ENCODE assay signal across 10 cellular contexts in the genomic region with DNA sequence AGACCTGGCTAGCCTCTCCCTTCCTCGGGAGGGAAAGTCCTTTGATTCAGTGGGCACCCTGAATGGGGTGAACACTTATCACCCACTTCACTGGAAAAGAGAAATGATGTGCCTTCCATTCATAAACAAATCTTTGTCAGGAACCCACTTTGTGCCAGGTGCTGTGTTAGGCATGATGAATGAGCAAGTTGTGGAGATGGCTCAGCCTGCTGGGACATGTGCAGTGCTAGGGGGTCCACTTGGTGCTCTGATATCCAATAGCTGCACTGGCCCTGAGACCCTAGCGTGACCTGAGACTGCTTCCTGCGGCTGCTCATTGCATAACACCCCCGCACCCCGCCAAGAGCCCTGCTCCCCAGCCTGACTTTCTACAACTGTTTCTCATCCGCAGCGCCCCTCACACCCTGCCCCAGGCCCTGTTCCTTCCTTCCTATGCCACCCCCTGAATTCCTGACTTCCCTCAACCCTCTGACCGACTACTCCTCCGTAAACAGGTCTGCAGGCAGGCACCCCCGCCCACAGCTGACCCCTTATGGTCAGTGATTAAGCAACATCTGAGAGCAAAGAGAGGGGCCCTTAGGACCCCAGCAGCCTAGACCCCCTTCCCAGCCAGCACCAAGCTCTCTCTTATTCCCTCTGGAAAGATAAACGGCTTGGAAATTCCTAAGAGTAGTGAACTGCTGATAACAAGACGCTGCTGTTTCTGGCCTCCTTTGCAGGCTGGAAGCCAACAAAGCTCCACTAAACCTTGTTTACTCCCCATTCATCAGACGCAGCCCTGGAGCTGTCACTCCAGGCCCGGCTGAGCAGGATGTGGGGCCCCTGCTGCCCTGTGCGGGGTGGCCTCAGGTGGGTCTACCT. TPM values are rescaled to one million over a fixed set of nuclear protein-coding genes. Genes with fewer than 3 reads are reported as not detected.
DNase-seq lines count a peak whose midpoint lies in the region; TF ChIP-seq lines count a peak whose summit lies in the region.
"Had no signal": no experiment of that assay in that cellular context is flagged by ENCODE, and none has a peak within 500 bp of the region (broad histone marks: within the 10 kb centered on the region; RNA-seq: fewer than 3 reads in every experiment).

No MANE protein-coding gene starts in this region.

- peak; percentile 17 for DNase-seq in NCI-H1092 treated with DMSO at 0.1 percent for 48 hours (lab: John Stamatoyannopoulos, UW)
- no peak for DNase-seq in NCI-H1092 (lab: John Stamatoyannopoulos, UW)
- peak; percentile 48 for DNase-seq in foreskin melanocyte
- DNase-seq in neuronal stem cell (ENCODE audit: low spot score) = no peak
- DNase-seq in uterus = peak; percentile 78 to 84
- no peak for DNase-seq in NCI-H82 treated with DMSO at 0.1 percent for 48 hours (lab: John Stamatoyannopoulos, UW; ENCODE audit: unreplicated experiment)
- no peak for DNase-seq in NOMO-1 treated with dmso at 0.1 percent for 144 hours (lab: John Stamatoyannopoulos, UW; ENCODE audit: unreplicated experiment)
- no peak for DNase-seq in GOT3 (lab: John Stamatoyannopoulos, UW)
- DNase-seq: 8988T had no signal

- no peak for TF ChIP-seq POLR2A in uterus (IDR thresholded peaks at IDR 0.05)

- peak overlapping the region; percentile 51 for H2AK5ac ChIP-seq in neuronal stem cell (ENCODE audit: low read depth, low read length)

- no peak overlapping the region for H2BK5ac ChIP-seq in neuronal stem cell (ENCODE audit: low read length)

- H3K9ac ChIP-seq in neuronal stem cell (ENCODE audit: low read depth, low read length, poor library complexity) = peak overlapping the region; percentile 47

- H3K4me1 ChIP-seq in neuronal stem cell (ENCODE audit: control insufficient read depth in 2 of 2, insufficient read depth in 1 of 2, low read depth in 1 of 2, low read length in 2 of 2) (peaks cover 14 to 19% of the 10 kb centered on the region in 2 donors), uterus (peaks cover 48 to 67% of the 10 kb centered on the region in 2 donors)

- H2AFZ ChIP-seq in neuronal stem cell (ENCODE audit: low read length) = peak overlapping the region; percentile 65

- H4K91ac ChIP-seq in neuronal stem cell (ENCODE audit: low read depth, low read length, poor library complexity) = no peak overlapping the region

- H3K14ac ChIP-seq in neuronal stem cell (ENCODE audit: low read length) = no peak overlapping the region

- H3K4me3 ChIP-seq in neuronal stem cell (ENCODE audit: low read length in 2 of 2) = no peak overlapping the region
- H3K4me3 ChIP-seq in uterus = peak overlapping the region in 1 of 2 donors; percentile 3
- H3K4me3 ChIP-seq: skin epidermis had no signal

- no peaks in the 10 kb centered on the region for H3K79me1 ChIP-seq in neuronal stem cell (ENCODE audit: low read depth, low read length)

- H3K27ac ChIP-seq in neuronal stem cell (replicated peaks; ENCODE audit: low read length) = no peak overlapping the region
- peak overlapping the region; percentile 97 to 99 for H3K27ac ChIP-seq in uterus

- H3K27me3 ChIP-seq in neuronal stem cell (ENCODE audit: control insufficient read depth in 3 of 3, insufficient read depth in 3 of 3, low read depth in 1 of 3, low read length in 3 of 3) (no peaks in the 10 kb centered on the region), uterus (no peaks in the 10 kb centered on the region)

- no peak for TF ChIP-seq CTCF in uterus (IDR thresholded peaks at IDR 0.05)

- no peak overlapping the region for H4K8ac ChIP-seq in neuronal stem cell (ENCODE audit: low read depth, low read length)

- peak overlapping the region; percentile 72 for H2BK15ac ChIP-seq in neuronal stem cell (ENCODE audit: low read length)

- H3K23ac ChIP-seq in neuronal stem cell (ENCODE audit: low read depth, low read length, poor library complexity) = no peak overlapping the region

- H3K9me3 ChIP-seq in neuronal stem cell (replicated peaks in 1 of 2; ENCODE audit: control insufficient read depth in 2 of 2, insufficient read depth in 1 of 2, low read depth in 1 of 2, low read length in 2 of 2) (peaks cover 0 to 3% of the 10 kb centered on the region in 2 donors), uterus (no peaks in the 10 kb centered on the region)

- H3K4ac ChIP-seq in neuronal stem cell (ENCODE audit: low read length) = no peak overlapping the region

- no peak overlapping the region for H3K4me2 ChIP-seq in neuronal stem cell (ENCODE audit: insufficient read depth, low read length, poor library complexity, severe bottlenecking)

- intact Hi-C loops in uterus (cut with DNase I; ENCODE audit: low total_unique reads) = no loop called here

- WGBS in neuronal stem cell (ENCODE audit: extremely low coverage in 2 of 2, insufficient read length in 2 of 2, insufficient replicate concordance in 1 of 2), 2 donors = no CpG with 5 or more reads among the region's 15 CpGs

- H3K18ac ChIP-seq in neuronal stem cell (ENCODE audit: low read length) = peak overlapping the region; percentile 61

- no peak overlapping the region for H2BK120ac ChIP-seq in neuronal stem cell (ENCODE audit: low read depth, low read length)

- peaks cover 0 to 1% of the 10 kb centered on the region in 2 donors for H3K36me3 ChIP-seq in neuronal stem cell (replicated peaks in 1 of 2; ENCODE audit: control insufficient read depth in 2 of 2, insufficient read depth in 2 of 2, low read length in 2 of 2)
- no peaks in the 10 kb centered on the region for H3K36me3 ChIP-seq in uterus

- H2BK12ac ChIP-seq in neuronal stem cell (ENCODE audit: low read length) = peak overlapping the region; percentile 14

RNA-seq across cellular contexts. Expression of gene CSRP1, which starts 12.9 kb away (rescaled TPM):
- 31.8 TPM for polyA plus RNA-seq in neuronal stem cell (2013, experiment 1 of 2)
- polyA plus RNA-seq in neuronal stem cell (2013, experiment 2 of 2) = 29.5 TPM
- total RNA-seq in uterus = 1,000 to 10,000 TPM in 3 of 4 donors, 100 to 1,000 TPM in 1; 913 to 2,516 (median 1,349) TPM

RNA-seq across cellular contexts. Expression of gene PHLDA3, which starts 25.0 kb away (rescaled TPM):
- polyA plus RNA-seq in neuronal stem cell (2013, experiment 1 of 2) = 12.4 TPM
- 12.3 TPM for polyA plus RNA-seq in neuronal stem cell (2013, experiment 2 of 2)
- 10 to 100 TPM; 14.4 to 80.2 (median 43.7) TPM for total RNA-seq in uterus

RNA-seq across cellular contexts. Expression of gene NAV1, which starts 44.9 kb away (rescaled TPM):
- 112 TPM for polyA plus RNA-seq in neuronal stem cell (2013, experiment 1 of 2)
- polyA plus RNA-seq in neuronal stem cell (2013, experiment 2 of 2) = 121 TPM
- total RNA-seq in uterus = 10 to 100 TPM; 25.1 to 86.1 (median 58.5) TPM

Comparison
In these comparisons a context has a peak if more than half of its experiments do, and no peak if none do; other contexts are left out.
1. DNase-seq: peak in NCI-H1092 treated with DMSO at 0.1 percent for 48 hours (single experiment), foreskin melanocyte (single experiment) and uterus (2 of 2); none in NCI-H1092 (single experiment), neuronal stem cell (single experiment), NCI-H82 treated with DMSO at 0.1 percent for 48 hours (single experiment), NOMO-1 treated with dmso at 0.1 percent for 144 hours (single experiment) and GOT3 (single experiment).